In genomic region chr20:25481918-25482253, GRCh38 we compare ENCODE assay signal across 28 cellular contexts.
"Had no signal": no experiment of that assay in that cellular context is flagged by ENCODE, and none has a peak within 500 bp of the region (broad histone marks: within the 10 kb centered on the region; RNA-seq: fewer than 3 reads in every experiment).

No MANE protein-coding gene starts in this region.

- DNase-seq: activated CD4-positive, alpha-beta T cell treated with anti-CD3 and anti-CD28 coated beads for 36 hours; activated CD4-positive, alpha-beta T cell treated with anti-CD3 and anti-CD28 coated beads, Interleukin-2, amount 10 ng/mL, durations not matched to agents 7 days and 5 days; activated CD4-positive, alpha-beta T cell treated with anti-CD3 and anti-CD28 coated beads, Interleukin-2, amount 50 U/mL, for 48 hours; activated gamma-delta T cell; activated naive CD4-positive, alpha-beta T cell treated with Interleukin-2 at 50 U/mL for 16 hours; activated T-cell treated with anti-CD3 and anti-CD28 coated beads, Interleukin-2, amount 50 U/mL, for 1 hour; activated T-cell treated with anti-CD3 and anti-CD28 coated beads, Interleukin-2, amount 50 U/mL, for 72 hours; adrenal gland; body of pancreas; Karpas-422; KBM-7; NCI-H1048; NCI-H1105 treated with DMSO at 0.1 percent for 48 hours; NCI-H1436; NCI-H1694; NCI-H1930; NCI-H2081 treated with DMSO at 0.1 percent for 48 hours; NCI-H345; NCI-H524 treated with DMSO at 0.1 percent for 48 hours; SHP77; SJCRH30; T1000; WERI-Rb-1 had no signal

- H3K9me3 ChIP-seq: adrenal gland, body of pancreas, breast epithelium, SJCRH30 had no signal

- H3K4me1 ChIP-seq: adrenal gland, body of pancreas, breast epithelium, SJCRH30 had no signal

- H3K36me3 Mint-ChIP-seq: activated naive CD4-positive, alpha-beta T cell treated with anti-CD3 and anti-CD28 coated beads, Interleukin-2, amount 50 U/mL, for 72 hours had no signal

- H3K4me3 ChIP-seq: adrenal gland, body of pancreas, breast epithelium, SJCRH30, SK-N-MC had no signal

- H3K4me3 Mint-ChIP-seq: activated CD4-positive, alpha-beta T cell treated with anti-CD3 and anti-CD28 coated beads for 36 hours; activated CD4-positive, alpha-beta T cell treated with anti-CD3 and anti-CD28 coated beads, Interleukin-2, amount 10 ng/mL, durations not matched to agents 7 days and 5 days; activated T-cell treated with anti-CD3 and anti-CD28 coated beads, Interleukin-2, amount 50 U/mL, for 72 hours; activated T-helper 17 cell treated with anti-CD3 and anti-CD28 coated beads, Interleukin-2, amount 50 U/mL, for 72 hours had no signal

- H3K27ac Mint-ChIP-seq: activated CD4-positive, alpha-beta T cell treated with anti-CD3 and anti-CD28 coated beads for 36 hours; activated CD4-positive, alpha-beta T cell treated with anti-CD3 and anti-CD28 coated beads, Interleukin-2, amount 10 ng/mL, durations not matched to agents 7 days and 5 days; activated naive CD4-positive, alpha-beta T cell treated with anti-CD3 and anti-CD28 coated beads, Interleukin-2, amount 50 U/mL, for 72 hours; activated T-cell treated with anti-CD3 and anti-CD28 coated beads, Interleukin-2, amount 50 U/mL, for 72 hours; activated T-helper 17 cell treated with anti-CD3 and anti-CD28 coated beads, Interleukin-2, amount 50 U/mL, for 72 hours had no signal

- H3K36me3 ChIP-seq: breast epithelium had no signal

- ATAC-seq: activated CD4-positive, alpha-beta T cell treated with anti-CD3 and anti-CD28 coated beads for 36 hours; activated CD4-positive, CD25-positive, alpha-beta regulatory T cell treated with anti-CD3 and anti-CD28 coated beads, Interleukin-2, amount 50 U/mL, for 24 hours; activated naive CD4-positive, alpha-beta T cell treated with anti-CD3 and anti-CD28 coated beads, Interleukin-2, amount 50 U/mL, for 72 hours; activated T-cell treated with anti-CD3 and anti-CD28 coated beads, Interleukin-2, amount 50 U/mL, for 72 hours; activated T-helper 17 cell treated with anti-CD3 and anti-CD28 coated beads, Interleukin-2, amount 50 U/mL, for 72 hours; body of pancreas had no signal

- H3K27ac ChIP-seq: adrenal gland, body of pancreas, breast epithelium, SJCRH30, SK-N-MC, WERI-Rb-1 had no signal

- H3K27me3 Mint-ChIP-seq: activated CD4-positive, alpha-beta T cell treated with anti-CD3 and anti-CD28 coated beads for 36 hours; activated CD4-positive, alpha-beta T cell treated with anti-CD3 and anti-CD28 coated beads, Interleukin-2, amount 10 ng/mL, durations not matched to agents 7 days and 5 days; activated T-helper 17 cell treated with anti-CD3 and anti-CD28 coated beads, Interleukin-2, amount 50 U/mL, for 72 hours had no signal

- H3K9me3 Mint-ChIP-seq: activated CD4-positive, alpha-beta T cell treated with anti-CD3 and anti-CD28 coated beads, Interleukin-2, amount 10 ng/mL, durations not matched to agents 7 days and 5 days; activated naive CD4-positive, alpha-beta T cell treated with anti-CD3 and anti-CD28 coated beads, Interleukin-2, amount 50 U/mL, for 72 hours; activated T-cell treated with anti-CD3 and anti-CD28 coated beads, Interleukin-2, amount 50 U/mL, for 72 hours; activated T-helper 17 cell treated with anti-CD3 and anti-CD28 coated beads, Interleukin-2, amount 50 U/mL, for 72 hours had no signal

- H3K27me3 ChIP-seq: adrenal gland, body of pancreas, breast epithelium, SJCRH30 had no signal
